In genomic region chr20:58389324-58389967, GRCh38 we compare ENCODE assay signal across 8 cellular contexts. TPM values are rescaled to one million over a fixed set of nuclear protein-coding genes. Genes with fewer than 3 reads are reported as not detected.
DNase-seq lines count a peak whose midpoint lies in the region; ATAC-seq and TF ChIP-seq lines count a peak whose summit lies in the region.

No MANE protein-coding gene starts in this region.

- intact Hi-C loops in breast epithelium (cut with DNase I; ENCODE audit: low total_unique reads) = no loop called here
- intact Hi-C loops in left colon (cut with DNase I, micrococcal nuclease) = no loop called here

- H3K4me2 ChIP-seq in OCI-LY3 (ENCODE audit: low read length) = peak overlapping the region; percentile 95

- peak; percentile 49 for DNase-seq in AG10803 (ENCODE audit: low read depth)
- no peak for DNase-seq in breast epithelium (ENCODE audit: low spot score in 2 of 2)
- no peak for DNase-seq in left colon
- peak; percentile 1 to 33 for DNase-seq in stimulated activated CD8-positive, alpha-beta memory T cell treated with anti-CD3 and anti-CD28 coated beads, Interleukin-7, amount 100 ng/mL, for 4 hours (ENCODE audit: low read depth in 2 of 2)
- DNase-seq in NCI-H524 (lab: John Stamatoyannopoulos, UW) = no peak

- peaks cover 53% of the 10 kb centered on the region for H3K79me2 ChIP-seq in OCI-LY3 (ENCODE audit: low read length)

- H3K9me3 ChIP-seq in OCI-LY3 (ENCODE audit: insufficient read depth, low read length) (no peaks in the 10 kb centered on the region), breast epithelium (no peaks in the 10 kb centered on the region)

- H3K27me3 ChIP-seq in OCI-LY3 (ENCODE audit: low read depth, low read length) = no peaks in the 10 kb centered on the region
- H3K27me3 ChIP-seq in breast epithelium = no peaks in the 10 kb centered on the region

- peaks cover 48% of the 10 kb centered on the region for H4K20me1 ChIP-seq in OCI-LY3 (ENCODE audit: insufficient read depth, low read length)

- H3K4me3 ChIP-seq in AG10803 (ENCODE audit: low read length) (peak overlapping the region; percentile 93), OCI-LY3 (ENCODE audit: low read length) (peak overlapping the region; percentile 89), breast epithelium (peak overlapping the region; percentile 79 to 86 (median 85))

- no peak for TF ChIP-seq CTCF in AG10803 (conservative IDR thresholded peaks at IDR 0.05; ENCODE audit: low read length)
- no peak for TF ChIP-seq CTCF in OCI-LY3 (IDR thresholded peaks at IDR 0.05; ENCODE audit: low read depth, low read length)
- TF ChIP-seq CTCF in breast epithelium (IDR thresholded peaks at IDR 0.05) = no peak

- H3K27ac ChIP-seq in OCI-LY3 (ENCODE audit: low read length) (peak overlapping the region; percentile 40), breast epithelium (peak overlapping the region; percentile 92 to 95)

- H2AFZ ChIP-seq in OCI-LY3 (ENCODE audit: low read depth, low read length) = peak overlapping the region; percentile 61; the same call in 1 of the 2 replicates

- peaks cover 37% of the 10 kb centered on the region for H3K36me3 ChIP-seq in OCI-LY3 (replicated peaks; ENCODE audit: low read depth, low read length)
- no peaks in the 10 kb centered on the region for H3K36me3 ChIP-seq in breast epithelium

- H3K4me1 ChIP-seq in OCI-LY3 (ENCODE audit: low read length) (peaks cover 15% of the 10 kb centered on the region), breast epithelium (peaks cover 0 to 10% of the 10 kb centered on the region in 2 donors)

- TF ChIP-seq POLR2A in GM18505 (IDR thresholded peaks at IDR 0.05; ENCODE audit: borderline replicate concordance, extremely low read depth, insufficient read depth, insufficient read length) (peak; percentile 7), breast epithelium (IDR thresholded peaks at IDR 0.05) (no peak)

- H3K9ac ChIP-seq in OCI-LY3 (ENCODE audit: low read length) = peak overlapping the region; percentile 83

- ATAC-seq in GM18505 (IDR thresholded peaks at IDR 0.05; ENCODE audit: unreplicated experiment) (peak; percentile 36), HG02943 (IDR thresholded peaks at IDR 0.05; ENCODE audit: low read depth, unreplicated experiment) (peak; percentile 34), left colon (peak; percentile 73)

RNA-seq across cellular contexts. Expression of gene VAPB, which starts 0.4 kb away (rescaled TPM):
- total RNA-seq in breast epithelium = 10 to 100 TPM; 18.6 to 18.9 (median 18.7) TPM
- total RNA-seq in left colon = 10 to 100 TPM; 53.5 to 63.3 TPM

Comparison
In these comparisons a context has a peak if more than half of its experiments do, and no peak if none do; other contexts are left out.
1. DNase-seq: peak in AG10803 (single experiment) and stimulated activated CD8-positive, alpha-beta memory T cell treated with anti-CD3 and anti-CD28 coated beads, Interleukin-7, amount 100 ng/mL, for 4 hours (2 of 2); none in breast epithelium (0 of 2), left colon (0 of 2) and NCI-H524 (0 of 2).
2. Peak in every context shown above with its lines, with median percentiles within 50 percentile points of each other: H3K4me3 ChIP-seq and ATAC-seq.